In genomic region chr20:50517817-50518154, GRCh38 we compare ENCODE assay signal across 11 cellular contexts. TPM values are rescaled to one million over a fixed set of nuclear protein-coding genes. Genes with fewer than 3 reads are reported as not detected.
A peak's percentile ranks its signal among the peaks of the same experiment; 100 is the strongest.
DNase-seq lines count a peak whose midpoint lies in the region; ATAC-seq and TF ChIP-seq lines count a peak whose summit lies in the region.
"Had no signal": no experiment of that assay in that cellular context is flagged by ENCODE, and none has a peak within 500 bp of the region (broad histone marks: within the 10 kb centered on the region; RNA-seq: fewer than 3 reads in every experiment).

No MANE protein-coding gene starts in this region.

- H3K4me1 ChIP-seq in CD8-positive, alpha-beta T cell (ENCODE audit: insufficient read depth, low read length): peaks cover 94% of the 10 kb centered on the region
- H3K4me1 ChIP-seq in MM.1S (ENCODE audit: low read length): peaks cover 30% of the 10 kb centered on the region; the same call in 1 of the 2 replicates

- H3K9me3 Mint-ChIP-seq in CD8-positive, alpha-beta T cell: no peaks in the 10 kb centered on the region
- H3K9me3 Mint-ChIP-seq in natural killer cell treated with Interleukin-12 subunit alpha and Interleukin-12 subunit beta and Interleukin-15 and Interleukin-18, amount 100 ng/mL, for 72 hours: no peaks in the 10 kb centered on the region

- H3K9me2 ChIP-seq in MM.1S (replicated peaks; ENCODE audit: insufficient read depth, low read length): no peaks in the 10 kb centered on the region

- H3K27ac ChIP-seq in CD8-positive, alpha-beta T cell (ENCODE audit: low read depth, low read length): peak overlapping the region; percentile 13
- H3K27ac ChIP-seq in MM.1S (ENCODE audit: low read length): peak overlapping the region; percentile 25; the same call in 1 of the 2 replicates
- H3K27ac ChIP-seq: testis had no signal

- H2AFZ ChIP-seq in MM.1S (ENCODE audit: low read length): no peak overlapping the region

- peaks cover 96% of the 10 kb centered on the region for H3K4me1 Mint-ChIP-seq in CD8-positive, alpha-beta T cell (ENCODE audit: low read depth)
- peaks cover 81 to 89% of the 10 kb centered on the region in 2 donors for H3K4me1 Mint-ChIP-seq in natural killer cell treated with Interleukin-12 subunit alpha and Interleukin-12 subunit beta and Interleukin-15 and Interleukin-18, amount 100 ng/mL, for 72 hours (ENCODE audit: low read depth in 2 of 2)

- H3K4me2 ChIP-seq in MM.1S (ENCODE audit: low read depth, low read length): peak overlapping the region; percentile 32

- peaks cover 11% of the 10 kb centered on the region for H3K36me3 Mint-ChIP-seq in CD8-positive, alpha-beta T cell
- H3K36me3 Mint-ChIP-seq in natural killer cell treated with Interleukin-12 subunit alpha and Interleukin-12 subunit beta and Interleukin-15 and Interleukin-18, amount 100 ng/mL, for 72 hours: peaks cover 4% of the 10 kb centered on the region

- no peaks in the 10 kb centered on the region for H3K36me3 ChIP-seq in CD8-positive, alpha-beta T cell (ENCODE audit: insufficient read depth, low read length)
- no peaks in the 10 kb centered on the region for H3K36me3 ChIP-seq in MM.1S (replicated peaks; ENCODE audit: insufficient read depth, low read length)

- CTCF ChIA-PET in CD8-positive, alpha-beta T cell (lab: Charles Lee): interaction anchor here (0.7 to 2.3 kb wide), 7 partner anchors 8 to 75 kb away, joined by 3 to 7 read pairs (median 3); no protein-coding TSS in a partner anchor

- peak in 4 of 7 experiments; percentile 16 to 37 (median 30) for DNase-seq in CD8-positive, alpha-beta T cell
- no peak for DNase-seq in MM.1S
- DNase-seq in amniotic epithelial cell (ENCODE audit: low read depth): peak; percentile 51
- DNase-seq in natural killer cell treated with Interleukin-12 subunit alpha and Interleukin-12 subunit beta and Interleukin-15 and Interleukin-18, amount 100 ng/mL, for 72 hours (ENCODE audit: low spot score): no peak
- DNase-seq in DMS 273 treated with DMSO at 0.1 percent for 48 hours (lab: John Stamatoyannopoulos, UW): no peak
- DNase-seq in SK-N-DZ (ENCODE audit: low spot score): no peak
- no peak for DNase-seq in NCI-H1092 treated with DMSO at 0.1 percent for 48 hours (lab: John Stamatoyannopoulos, UW)
- DNase-seq: activated CD8-positive, alpha-beta memory T cell treated with anti-CD3 and anti-CD28 coated beads for 24 hours; testis had no signal

- POLR2A ChIA-PET in CD8-positive, alpha-beta T cell (lab: Charles Lee): interaction anchor here (0.9 to 2.7 kb wide), 5 partner anchors 8 to 38 kb away, joined by 3 to 19 read pairs (median 3); partner anchors contain the start of gene PTPN1

- H3K27ac Mint-ChIP-seq in CD8-positive, alpha-beta T cell: peak overlapping the region; percentile 88
- peak overlapping the region; percentile 95 to 99 for H3K27ac Mint-ChIP-seq in natural killer cell treated with Interleukin-12 subunit alpha and Interleukin-12 subunit beta and Interleukin-15 and Interleukin-18, amount 100 ng/mL, for 72 hours

- peak overlapping the region; percentile 73 for H3K4me3 Mint-ChIP-seq in CD8-positive, alpha-beta T cell
- peak overlapping the region; percentile 98 for H3K4me3 Mint-ChIP-seq in natural killer cell treated with Interleukin-12 subunit alpha and Interleukin-12 subunit beta and Interleukin-15 and Interleukin-18, amount 100 ng/mL, for 72 hours

- 0 out of 2 replicates have a peak, but pooled peaks cover 4% of the 10 kb centered on the region for H3F3A ChIP-seq in MM.1S (ENCODE audit: insufficient read depth, low read length)

- no peaks in the 10 kb centered on the region for H3K9me3 ChIP-seq in CD8-positive, alpha-beta T cell (ENCODE audit: low read length)
- no peaks in the 10 kb centered on the region for H3K9me3 ChIP-seq in MM.1S (replicated peaks; ENCODE audit: insufficient read depth, low read length)
- H3K9me3 ChIP-seq: testis had no signal

- H3K27me3 ChIP-seq in CD8-positive, alpha-beta T cell (ENCODE audit: insufficient read depth, low read length): no peaks in the 10 kb centered on the region
- H3K27me3 ChIP-seq in MM.1S (replicated peaks; ENCODE audit: insufficient read depth, low read length): no peaks in the 10 kb centered on the region
- H3K27me3 ChIP-seq: testis had no signal

- H4K20me1 ChIP-seq in MM.1S (ENCODE audit: insufficient read depth, low read length): peaks cover 6% of the 10 kb centered on the region; the same call in 1 of the 2 replicates

- H3K27me3 Mint-ChIP-seq in CD8-positive, alpha-beta T cell (ENCODE audit: low read depth): no peaks in the 10 kb centered on the region
- H3K27me3 Mint-ChIP-seq in natural killer cell treated with Interleukin-12 subunit alpha and Interleukin-12 subunit beta and Interleukin-15 and Interleukin-18, amount 100 ng/mL, for 72 hours: no peaks in the 10 kb centered on the region

- peak overlapping the region; percentile 21 for H3K4me3 ChIP-seq in CD8-positive, alpha-beta T cell (ENCODE audit: low read depth, low read length)
- peak overlapping the region; percentile 29; the same call in 1 of the 2 replicates for H3K4me3 ChIP-seq in MM.1S (ENCODE audit: low read length)
- H3K4me3 ChIP-seq: testis had no signal

- H3K9ac ChIP-seq in MM.1S (ENCODE audit: low read length): no peak overlapping the region

- ATAC-seq in CD8-positive, alpha-beta T cell: no peak
- ATAC-seq in natural killer cell treated with Interleukin-12 subunit alpha and Interleukin-12 subunit beta and Interleukin-15 and Interleukin-18, amount 100 ng/mL, for 72 hours: no peak
- no peak for ATAC-seq in HG03460 (IDR thresholded peaks at IDR 0.05; ENCODE audit: unreplicated experiment)
- ATAC-seq: sciatic nerve had no signal

- intact Hi-C loops in CD8-positive, alpha-beta T cell (cut with DNase I, micrococcal nuclease): loop anchor here (1.0 to 10.0 kb wide), 2 partner anchors 7 to 703 kb away; partner anchors contain the start of genes PTPN1 (in 1 of the 2) and SLC9A8 (in 1 of the 2)

- H3K79me2 ChIP-seq in MM.1S (ENCODE audit: low read length): peaks cover 96% of the 10 kb centered on the region

- TF ChIP-seq CTCF in CD8-positive, alpha-beta T cell (IDR thresholded peaks at IDR 0.05): no peak
- TF ChIP-seq CTCF in MM.1S (IDR thresholded peaks at IDR 0.05; ENCODE audit: low read length): no peak

RNA-seq across cellular contexts. Expression of gene PTPN1, which starts 7.6 kb away (rescaled TPM):
- total RNA-seq in CD8-positive, alpha-beta T cell: 10 to 100 TPM; 96.0 to 97.5 TPM
- 100 to 1,000 TPM in 1 of 2 donors, 10 to 100 TPM in 1; 74.3 to 105 TPM for total RNA-seq in natural killer cell treated with Interleukin-12 subunit alpha and Interleukin-12 subunit beta and Interleukin-15 and Interleukin-18, amount 100 ng/mL, for 72 hours
- polyA plus RNA-seq in SK-N-DZ (2014; cell fraction: cytosol; rRNA removed): 45.0 and 50.5 TPM in 2 replicates
- 22.1 and 30.4 TPM in 2 replicates for polyA plus RNA-seq in SK-N-DZ (2014; cell fraction: nucleus; rRNA removed)

Comparison
In these comparisons a context has a peak if more than half of its experiments do, and no peak if none do; other contexts are left out.
1. DNase-seq: peak in CD8-positive, alpha-beta T cell (4 of 7) and amniotic epithelial cell (single experiment); none in MM.1S (single experiment), natural killer cell treated with Interleukin-12 subunit alpha and Interleukin-12 subunit beta and Interleukin-15 and Interleukin-18, amount 100 ng/mL, for 72 hours (single experiment), DMS 273 treated with DMSO at 0.1 percent for 48 hours (single experiment), SK-N-DZ (single experiment) and NCI-H1092 treated with DMSO at 0.1 percent for 48 hours (single experiment).